In genomic region chr17:43464046-43464445, GRCh38 we compare ENCODE assay signal across 1 cellular context.
TF ChIP-seq lines count a peak whose summit lies in the region.

No MANE protein-coding gene starts in this region.

TF ChIP-seq in liver, 16 proteins besides CTCF, POLR2A, EP300 and RAD21 (continued from another document):
- TF ChIP-seq REST (IDR thresholded peaks at IDR 0.05): no peak
- TF ChIP-seq ATF3 (IDR thresholded peaks at IDR 0.05): no peak
- no peak for TF ChIP-seq EGR1 (IDR thresholded peaks at IDR 0.05; ENCODE audit: low read depth in 2 of 2)
- no peak for TF ChIP-seq SP1 (IDR thresholded peaks at IDR 0.05)
- TF ChIP-seq FOXA1 (IDR thresholded peaks at IDR 0.05): no peak
- TF ChIP-seq HNF4G (IDR thresholded peaks at IDR 0.05): no peak
- no peak for TF ChIP-seq NR2F2 (IDR thresholded peaks at IDR 0.05)
- TF ChIP-seq HNF4A (conservative IDR thresholded peaks at IDR 0.05): no peak
- no peak for TF ChIP-seq JUND (IDR thresholded peaks at IDR 0.05)
- TF ChIP-seq MAX (IDR thresholded peaks at IDR 0.05): no peak
- no peak for TF ChIP-seq GABPA (IDR thresholded peaks at IDR 0.05 in 1 of 2, conservative IDR thresholded peaks at IDR 0.05 in 1 of 2)
TF ChIP-seq in liver: peak in this region for 0.
